8 cellular contexts compared by ENCODE assay signal in the genomic region with DNA sequence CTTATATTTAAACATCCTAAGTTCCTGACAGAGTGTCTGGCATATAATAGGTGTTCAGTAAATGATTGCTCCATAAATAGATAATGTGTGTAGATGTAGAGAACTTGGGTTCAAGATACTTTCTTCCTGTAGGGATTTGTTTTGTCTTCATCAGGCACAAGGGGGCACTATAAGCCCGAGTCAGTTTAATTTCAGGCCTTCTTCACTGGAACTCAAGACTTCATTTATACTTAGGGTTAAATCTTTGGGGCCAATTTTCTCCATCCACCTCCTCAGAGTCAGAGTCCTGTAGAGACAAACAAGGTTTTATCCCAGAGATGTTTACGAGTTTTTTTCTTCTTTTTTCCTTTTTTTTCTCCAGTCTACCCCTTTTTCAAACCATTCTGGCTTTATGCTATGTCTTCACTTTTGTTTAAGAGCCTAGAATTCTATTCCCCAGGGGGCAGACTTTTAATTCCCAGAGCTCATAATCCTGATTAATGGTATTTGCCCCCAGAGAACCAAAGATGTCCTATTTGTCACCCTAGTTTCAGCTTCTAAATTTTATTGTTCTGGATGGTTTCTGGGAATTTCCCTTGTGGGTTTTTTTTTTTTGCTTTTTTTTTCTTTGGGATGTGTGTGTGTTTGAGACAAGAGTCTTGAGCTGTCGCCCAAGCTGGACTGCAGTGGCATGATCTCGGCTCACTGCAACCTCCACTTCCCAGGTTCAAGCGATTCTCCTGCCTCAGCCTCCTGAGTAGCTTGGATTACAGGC.
A peak's percentile ranks its signal among the peaks of the same experiment; 100 is the strongest.
DNase-seq lines count a peak whose midpoint lies in the region; TF ChIP-seq lines count a peak whose summit lies in the region.

No MANE protein-coding gene starts in this region.

- peaks cover 8% of the 10 kb centered on the region for H3K36me3 Mint-ChIP-seq in activated CD4-positive, alpha-beta memory T cell treated with anti-CD3 and anti-CD28 coated beads, Interleukin-2, amount 10 ng/mL, durations not matched to agents 7 days and 5 days (ENCODE audit: low read depth)

- DNase-seq in AG04450 (ENCODE audit: low read depth, low spot score): no peak
- DNase-seq in GF-D8 (lab: John Stamatoyannopoulos, UW): peak; percentile 50
- peak; percentile 49 to 75 for DNase-seq in NCI-H446 (lab: John Stamatoyannopoulos, UW)
- DNase-seq in activated CD4-positive, alpha-beta memory T cell treated with anti-CD3 and anti-CD28 coated beads, Interleukin-2, amount 10 ng/mL, durations not matched to agents 7 days and 5 days: peak; percentile 68
- DNase-seq in fibroblast of villous mesenchyme (ENCODE audit: low read depth): peak; percentile 84
- DNase-seq in sigmoid colon: no peak
- DNase-seq in NCI-H187 (lab: John Stamatoyannopoulos, UW): no peak
- DNase-seq in activated CD4-positive, CD25-positive, alpha-beta regulatory T cell treated with anti-CD3 and anti-CD28 coated beads, Interleukin-2, amount 50 U/mL, for 72 hours: no peak

- no peak overlapping the region for H3K4me3 ChIP-seq in AG04450 (ENCODE audit: low read depth, low read length)
- no peak overlapping the region for H3K4me3 ChIP-seq in fibroblast of villous mesenchyme (ENCODE audit: low read depth, low read length)
- no peak overlapping the region for H3K4me3 ChIP-seq in sigmoid colon

- H3K4me3 Mint-ChIP-seq in activated CD4-positive, alpha-beta memory T cell treated with anti-CD3 and anti-CD28 coated beads, Interleukin-2, amount 10 ng/mL, durations not matched to agents 7 days and 5 days: peak overlapping the region; percentile 5

- H3K27ac Mint-ChIP-seq in activated CD4-positive, alpha-beta memory T cell treated with anti-CD3 and anti-CD28 coated beads, Interleukin-2, amount 10 ng/mL, durations not matched to agents 7 days and 5 days: peak overlapping the region; percentile 50

- peak; percentile 71 for TF ChIP-seq CTCF in AG04450 (IDR thresholded peaks at IDR 0.05; ENCODE audit: low read depth, low read length)
- TF ChIP-seq CTCF in fibroblast of villous mesenchyme (IDR thresholded peaks at IDR 0.05; ENCODE audit: insufficient read depth, low read depth, low read length): peak; percentile 74
- TF ChIP-seq CTCF in sigmoid colon (IDR thresholded peaks at IDR 0.05): peak in 3 of 4 experiments; percentile 45 to 67 (median 63)

- no peaks in the 10 kb centered on the region for H3K27me3 ChIP-seq in AG04450 (ENCODE audit: control insufficient read depth, insufficient read depth, low read length)
- no peaks in the 10 kb centered on the region for H3K27me3 ChIP-seq in sigmoid colon

- no peaks in the 10 kb centered on the region for H3K27me3 Mint-ChIP-seq in activated CD4-positive, alpha-beta memory T cell treated with anti-CD3 and anti-CD28 coated beads, Interleukin-2, amount 10 ng/mL, durations not matched to agents 7 days and 5 days

- no peak for TF ChIP-seq EP300 in sigmoid colon (IDR thresholded peaks at IDR 0.05)

- H3K4me1 ChIP-seq in sigmoid colon: peaks cover 0 to 19% (median 5%) of the 10 kb centered on the region in 4 donors

- TF ChIP-seq POLR2A in sigmoid colon (IDR thresholded peaks at IDR 0.05): no peak

- intact Hi-C loops in sigmoid colon (cut with DNase I): loop anchor here (2.0 to 10.0 kb wide), 2 partner anchors 29 to 359 kb away; partner anchors contain the start of gene HMGN4

- POLR2A ChIA-PET in AG04450 (lab: Yijun Ruan, JAX): interaction anchor here (0.5 to 1.0 kb wide), 2 partner anchors 8 to 20 kb away, joined by 7 to 8 read pairs; no protein-coding TSS in a partner anchor
- POLR2A ChIA-PET in activated CD4-positive, alpha-beta memory T cell treated with anti-CD3 and anti-CD28 coated beads, Interleukin-2, amount 10 ng/mL, durations not matched to agents 7 days and 5 days (lab: Charles Lee): interaction anchor here (0.9 to 5.8 kb wide), 13 partner anchors 9 to 110 kb away, joined by 3 to 67 read pairs (median 8); a partner anchor contains a TSS

- H3K27ac ChIP-seq in AG04450 (ENCODE audit: low read depth, low read length) (no peak overlapping the region), sigmoid colon (peak overlapping the region in 2 of 4 donors; percentile 34 to 52)

- no peaks in the 10 kb centered on the region for H3K36me3 ChIP-seq in sigmoid colon

- H3K4me1 Mint-ChIP-seq in activated CD4-positive, alpha-beta memory T cell treated with anti-CD3 and anti-CD28 coated beads, Interleukin-2, amount 10 ng/mL, durations not matched to agents 7 days and 5 days: peaks cover 44% of the 10 kb centered on the region

- H3K9me3 Mint-ChIP-seq in activated CD4-positive, alpha-beta memory T cell treated with anti-CD3 and anti-CD28 coated beads, Interleukin-2, amount 10 ng/mL, durations not matched to agents 7 days and 5 days: no peaks in the 10 kb centered on the region

- WGBS in sigmoid colon, 2 donors: 53 to 60% methylated on average over 5 of the region's 5 CpGs

- no peaks in the 10 kb centered on the region for H3K9me3 ChIP-seq in AG04450 (ENCODE audit: control insufficient read depth, insufficient read depth, low read length)
- no peaks in the 10 kb centered on the region for H3K9me3 ChIP-seq in sigmoid colon

- CTCF ChIA-PET in AG04450 (lab: Charles Lee): interaction anchor here (0.6 to 1.4 kb wide), 13 partner anchors 9 to 897 kb away, joined by 3 to 7 read pairs (median 4); a partner anchor contains a TSS
- CTCF ChIA-PET in activated CD4-positive, alpha-beta memory T cell treated with anti-CD3 and anti-CD28 coated beads, Interleukin-2, amount 10 ng/mL, durations not matched to agents 7 days and 5 days (lab: Charles Lee): interaction anchor here (0.8 to 1.9 kb wide), 8 partner anchors 8 to 40 kb away, joined by 3 to 12 read pairs (median 5); a partner anchor contains a TSS

Comparison
In these comparisons a context has a peak if more than half of its experiments do, and no peak if none do; other contexts are left out.
1. DNase-seq: peak in GF-D8 (single experiment), NCI-H446 (2 of 2), activated CD4-positive, alpha-beta memory T cell treated with anti-CD3 and anti-CD28 coated beads, Interleukin-2, amount 10 ng/mL, durations not matched to agents 7 days and 5 days (single experiment) and fibroblast of villous mesenchyme (single experiment); none in AG04450 (single experiment), sigmoid colon (single experiment), NCI-H187 (0 of 2) and activated CD4-positive, CD25-positive, alpha-beta regulatory T cell treated with anti-CD3 and anti-CD28 coated beads, Interleukin-2, amount 50 U/mL, for 72 hours (single experiment).
2. Peak in every context shown above with its lines, with median percentiles within 50 percentile points of each other: CTCF ChIP-seq.